In genomic region chr6:109482913-109483743, GRCh38 we compare ENCODE assay signal across 8 cellular contexts. TPM values are rescaled to one million over a fixed set of nuclear protein-coding genes. Genes with fewer than 3 reads are reported as not detected.
A peak's percentile ranks its signal among the peaks of the same experiment; 100 is the strongest.
DNase-seq lines count a peak whose midpoint lies in the region; TF ChIP-seq lines count a peak whose summit lies in the region.

ZBTB24 (minus strand) TSS chr6:109483219; CDS start chr6:109482026, 1,193 bp downstream.

- H3K9me2 ChIP-seq in MM.1S (replicated peaks; ENCODE audit: insufficient read depth, low read length), result no peaks in the 10 kb centered on the region

- no peaks in the 10 kb centered on the region for H3K27me3 ChIP-seq in MM.1S (replicated peaks; ENCODE audit: insufficient read depth, low read length)
- no peaks in the 10 kb centered on the region for H3K27me3 ChIP-seq in SJCRH30
- H3K27me3 ChIP-seq in neuron (ENCODE audit: insufficient read depth, low read length), result peaks cover 4% of the 10 kb centered on the region
- no peaks in the 10 kb centered on the region for H3K27me3 ChIP-seq in stomach smooth muscle (ENCODE audit: control insufficient read depth in 1 of 2, insufficient read depth in 2 of 2, low read length in 2 of 2)

- peak within 1 kb of the TSS; percentile 87 for H3K4me3 ChIP-seq in MM.1S (ENCODE audit: low read length)
- peak within 1 kb of the TSS; percentile 95 for H3K4me3 ChIP-seq in SJCRH30
- H3K4me3 ChIP-seq in foreskin fibroblast (ENCODE audit: low read depth in 1 of 2, low read length in 2 of 2), result peak within 1 kb of the TSS; percentile 72 to 89
- H3K4me3 ChIP-seq in neuron (ENCODE audit: low read length), result peak within 1 kb of the TSS; percentile 80
- H3K4me3 ChIP-seq in stomach smooth muscle (ENCODE audit: low read length in 2 of 2), result peak within 1 kb of the TSS; percentile 80 to 92

- DNase-seq in GM03348 (ENCODE audit: low spot score), result peak; percentile 97
- DNase-seq in HCEC 1CT, result peak; percentile 87
- DNase-seq in MM.1S, result peak; percentile 93
- peak; percentile 94 to 95 for DNase-seq in SJCRH30
- DNase-seq in activated gamma-delta T cell treated with Interleukin-2 at 50 U/mL for 16 hours, result peak; percentile 84
- peak; percentile 87 to 96 for DNase-seq in foreskin fibroblast

- H3K9me3 ChIP-seq in MM.1S (replicated peaks; ENCODE audit: insufficient read depth, low read length) (no peaks in the 10 kb centered on the region), SJCRH30 (replicated peaks) (no peaks in the 10 kb centered on the region), neuron (ENCODE audit: low read length) (no peaks in the 10 kb centered on the region), stomach smooth muscle (ENCODE audit: control insufficient read depth in 2 of 2, low read length in 2 of 2) (no peaks in the 10 kb centered on the region)

- H4K20me1 ChIP-seq in MM.1S (ENCODE audit: insufficient read depth, low read length), result no peaks in the 10 kb centered on the region

- H3K4me2 ChIP-seq in MM.1S (ENCODE audit: low read depth, low read length), result peak within 1 kb of the TSS; percentile 82

- TF ChIP-seq CTCF in MM.1S (IDR thresholded peaks at IDR 0.05; ENCODE audit: low read length) (no peak), foreskin fibroblast (IDR thresholded peaks at IDR 0.05; ENCODE audit: low read depth, low read length) (no peak)

- peaks cover 46% of the 10 kb centered on the region for H3K79me2 ChIP-seq in MM.1S (ENCODE audit: low read length)

- H3F3A ChIP-seq in MM.1S (ENCODE audit: insufficient read depth, low read length), result no peaks in the 10 kb centered on the region; the same call in 1 of the 2 replicates

- H3K27ac ChIP-seq in MM.1S (ENCODE audit: low read length) (peak within 1 kb of the TSS; percentile 41; the same call in 1 of the 2 replicates), SJCRH30 (peak within 1 kb of the TSS; percentile 58), stomach smooth muscle (ENCODE audit: low read length) (peak within 1 kb of the TSS; percentile 60)

- H3K9ac ChIP-seq in MM.1S (ENCODE audit: low read length) (peak within 1 kb of the TSS; percentile 79), stomach smooth muscle (ENCODE audit: low read length in 2 of 2) (peak within 1 kb of the TSS; percentile 66 to 72)

- H2AFZ ChIP-seq in MM.1S (ENCODE audit: low read length) (peak within 1 kb of the TSS; percentile 81), neuron (ENCODE audit: low read depth, low read length) (peak within 1 kb of the TSS; percentile 99)

- peaks cover 30% of the 10 kb centered on the region for H3K4me1 ChIP-seq in MM.1S (ENCODE audit: low read length)
- H3K4me1 ChIP-seq in SJCRH30, result peaks cover 28% of the 10 kb centered on the region
- peaks cover 6% of the 10 kb centered on the region for H3K4me1 ChIP-seq in neuron (ENCODE audit: insufficient read depth, low read length)
- peaks cover 18% of the 10 kb centered on the region for H3K4me1 ChIP-seq in stomach smooth muscle (ENCODE audit: control insufficient read depth, insufficient read depth, low read length)

- H3K36me3 ChIP-seq in MM.1S (replicated peaks; ENCODE audit: insufficient read depth, low read length), result peaks cover 12% of the 10 kb centered on the region; the same call in 1 of the 2 replicates
- H3K36me3 ChIP-seq in SJCRH30, result peaks cover 31% of the 10 kb centered on the region
- peaks cover 24% of the 10 kb centered on the region for H3K36me3 ChIP-seq in neuron (ENCODE audit: insufficient read depth, low read length)
- H3K36me3 ChIP-seq in stomach smooth muscle (ENCODE audit: control insufficient read depth in 2 of 2, insufficient read depth in 2 of 2, low read length in 2 of 2), result peaks cover 0 to 9% of the 10 kb centered on the region in 2 donors

RNA-seq across cellular contexts. Expression of gene ZBTB24, which starts in this region (rescaled TPM):
- total RNA-seq in SJCRH30 (2014; rRNA removed; shearing (Covaris generic)), result 15.4 and 17.5 TPM in 2 replicates

Comparison
In these comparisons a context has a peak if more than half of its experiments do, and no peak if none do; other contexts are left out.
1. Peak in every context shown above with its lines: DNase-seq, H3K4me3 ChIP-seq and H3K27ac ChIP-seq.